7 cellular contexts compared by ENCODE assay signal in the genomic region with DNA sequence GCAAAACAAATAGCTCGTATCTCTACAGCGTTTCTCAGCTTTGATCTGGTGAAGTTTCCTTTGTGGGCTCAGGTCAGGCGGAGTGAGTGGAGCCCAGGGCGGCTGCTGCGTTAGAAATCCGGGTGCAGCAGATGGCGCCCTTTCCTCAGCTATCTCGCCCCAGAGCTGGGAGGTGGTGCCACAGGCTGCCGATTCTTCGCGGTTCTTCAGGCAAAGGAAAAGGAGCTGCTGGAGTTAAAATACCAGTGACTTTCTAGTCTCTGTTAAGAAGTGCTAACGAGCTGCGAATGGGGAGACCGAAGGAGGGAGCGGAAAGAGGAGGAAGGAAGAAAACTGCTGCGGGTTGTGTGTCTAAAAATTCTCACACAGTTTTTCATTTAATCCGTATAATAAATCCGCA.
DNase-seq lines count a peak whose midpoint lies in the region; ATAC-seq and TF ChIP-seq lines count a peak whose summit lies in the region.

No MANE protein-coding gene starts in this region.

- ATAC-seq in GM18511 (IDR thresholded peaks at IDR 0.05; ENCODE audit: unreplicated experiment): peak; percentile 99
- ATAC-seq in HG02870 (IDR thresholded peaks at IDR 0.05; ENCODE audit: unreplicated experiment): peak; percentile 96
- peak; percentile 93 for ATAC-seq in stimulated activated naive CD8-positive, alpha-beta T cell treated with anti-CD3 and anti-CD28 coated beads, Interleukin-15, Interleukin-2, amounts not matched to agents 100 U/mL and 50 U/mL, for 24 hours

- no peaks in the 10 kb centered on the region for H3K27me3 ChIP-seq in esophagus muscularis mucosa

- peak; percentile 78 to 79 (median 78) for TF ChIP-seq CTCF in esophagus muscularis mucosa (IDR thresholded peaks at IDR 0.05)
- TF ChIP-seq CTCF in nephron (IDR thresholded peaks at IDR 0.05; ENCODE audit: unreplicated experiment in 3 of 3): peak; percentile 59 to 77 (median 65)

- H3K9me3 ChIP-seq in esophagus muscularis mucosa: no peaks in the 10 kb centered on the region

- WGBS in esophagus muscularis mucosa: 7% methylated on average over 18 of the region's 18 CpGs

- intact Hi-C loops in esophagus muscularis mucosa (cut with DNase I): no loop called here

- DNase-seq in NOMO-1 (lab: John Stamatoyannopoulos, UW; ENCODE audit: unreplicated experiment in 2 of 2) (peak; percentile 34 to 50), esophagus muscularis mucosa (ENCODE audit: extremely low spot score) (no peak)
- DNase-seq in activated CD8-positive, alpha-beta memory T cell treated with anti-CD3 and anti-CD28 coated beads, Interleukin-2, amount 50 U/mL, for 24 hours (ENCODE audit: extremely low read depth): peak; percentile 15
- peak; percentile 77 for DNase-seq in stimulated activated naive CD8-positive, alpha-beta T cell treated with anti-CD3 and anti-CD28 coated beads, Interleukin-15, Interleukin-2, amounts not matched to agents 100 U/mL and 50 U/mL, for 24 hours

- TF ChIP-seq EP300 in esophagus muscularis mucosa (IDR thresholded peaks at IDR 0.05): no peak

- H3K27ac Mint-ChIP-seq in nephron: no peak overlapping the region

- peaks cover 5% of the 10 kb centered on the region for H3K4me1 Mint-ChIP-seq in nephron

- peaks cover 18% of the 10 kb centered on the region for H3K36me3 Mint-ChIP-seq in nephron (ENCODE audit: low read depth)

- no peaks in the 10 kb centered on the region for H3K9me3 Mint-ChIP-seq in nephron

- peaks cover 5% of the 10 kb centered on the region for H3K27me3 Mint-ChIP-seq in nephron (ENCODE audit: low read depth)

- no peaks in the 10 kb centered on the region for H3K36me3 ChIP-seq in esophagus muscularis mucosa

- peak overlapping the region in 2 of 4 donors; percentile 22 to 28 for H3K27ac ChIP-seq in esophagus muscularis mucosa (replicated peaks in 1 of 4)

- no peak for TF ChIP-seq POLR2A in esophagus muscularis mucosa (IDR thresholded peaks at IDR 0.05; ENCODE audit: low read depth)

- H3K4me3 Mint-ChIP-seq in nephron: peak overlapping the region in 2 of 3 experiments; percentile 3 to 21

- peaks cover 0 to 25% (median 16%) of the 10 kb centered on the region in 4 donors for H3K4me1 ChIP-seq in esophagus muscularis mucosa

- peak overlapping the region; percentile 18 to 32 (median 24) for H3K4me3 ChIP-seq in esophagus muscularis mucosa
